ENCODE assay signal across 3 cellular contexts in genomic region chrX:17718649-17719165, GRCh38.
TF ChIP-seq lines count a peak whose summit lies in the region.

No MANE protein-coding gene starts in this region.

TF ChIP-seq in HepG2, 621 proteins besides CTCF, POLR2A, EP300 and RAD21:
- no peak for TF ChIP-seq AKAP8 (CRISPR knock-in tag; IDR thresholded peaks at IDR 0.05)
- TF ChIP-seq ZNF512 (CRISPR knock-in tag; IDR thresholded peaks at IDR 0.05): peak; percentile 84; the same call in 1 of the 2 replicates
TF ChIP-seq in HepG2: peak in this region for 1.

TF ChIP-seq in WTC11, 78 proteins besides CTCF, POLR2A, EP300 and RAD21:
- TF ChIP-seq ZNF423 (CRISPR knock-in tag; IDR thresholded peaks at IDR 0.05) (no peak), ZNF281 (CRISPR knock-in tag; IDR thresholded peaks at IDR 0.05) (no peak), AFF4 (CRISPR knock-in tag; IDR thresholded peaks at IDR 0.05; ENCODE audit: borderline replicate concordance) (no peak), ZNF512 (CRISPR knock-in tag; IDR thresholded peaks at IDR 0.05; ENCODE audit: borderline replicate concordance) (peak; percentile 89; the same call in 1 of the 2 replicates)

TF ChIP-seq in K562, 482 proteins besides CTCF, POLR2A, EP300 and RAD21:
- TF ChIP-seq ZNF407 (IDR thresholded peaks at IDR 0.05; ENCODE audit: low read depth) (no peak), ZNF512 (tag; IDR thresholded peaks at IDR 0.05) (peak; percentile 91)
TF ChIP-seq in K562: peak in this region for 1.
